In genomic region chr1:111192643-111193519, GRCh38 we compare ENCODE assay signal across 8 cellular contexts. TPM values are rescaled to one million over a fixed set of nuclear protein-coding genes. Genes with fewer than 3 reads are reported as not detected.
A peak's percentile ranks its signal among the peaks of the same experiment; 100 is the strongest.
DNase-seq lines count a peak whose midpoint lies in the region; ATAC-seq and TF ChIP-seq lines count a peak whose summit lies in the region.

No MANE protein-coding gene starts in this region.

- H3K4me3 ChIP-seq in OCI-LY1 (ENCODE audit: low read depth, low read length, poor library complexity, severe bottlenecking) (no peak overlapping the region), esophagus (ENCODE audit: low read depth in 1 of 2, low read length in 2 of 2) (no peak overlapping the region), sigmoid colon (no peak overlapping the region)

- ATAC-seq in GM18907 (IDR thresholded peaks at IDR 0.05; ENCODE audit: unreplicated experiment): peak; percentile 45
- ATAC-seq in HG02763 (IDR thresholded peaks at IDR 0.05; ENCODE audit: unreplicated experiment): no peak
- no peak for ATAC-seq in GM21515 (IDR thresholded peaks at IDR 0.05; ENCODE audit: unreplicated experiment)

- H3K4me2 ChIP-seq in OCI-LY1 (ENCODE audit: low read length): no peak overlapping the region

- H3K36me3 ChIP-seq in OCI-LY1 (ENCODE audit: insufficient read depth, low read length): peaks cover 97% of the 10 kb centered on the region
- peaks cover 6 to 23% of the 10 kb centered on the region in 2 donors for H3K36me3 ChIP-seq in esophagus (ENCODE audit: control insufficient read depth in 2 of 2, insufficient read depth in 2 of 2, low read length in 1 of 2)
- H3K36me3 ChIP-seq in sigmoid colon: peaks cover 0 to 14% (median 8%) of the 10 kb centered on the region in 4 donors

- no peaks in the 10 kb centered on the region for H4K20me1 ChIP-seq in OCI-LY1 (ENCODE audit: insufficient read depth, low read length)

- peaks cover 12% of the 10 kb centered on the region for H3K4me1 ChIP-seq in OCI-LY1 (ENCODE audit: insufficient read depth, low read length, severe bottlenecking)
- H3K4me1 ChIP-seq in esophagus (ENCODE audit: control insufficient read depth in 2 of 2, insufficient read depth in 2 of 2, low read length in 1 of 2): peaks cover 2 to 12% of the 10 kb centered on the region in 2 donors
- peaks cover 0 to 18% (median 13%) of the 10 kb centered on the region in 4 donors for H3K4me1 ChIP-seq in sigmoid colon

- H3K9me3 ChIP-seq in OCI-LY1 (ENCODE audit: low read length) (no peaks in the 10 kb centered on the region), esophagus (ENCODE audit: control insufficient read depth in 2 of 2, insufficient read depth in 1 of 2, low read depth in 1 of 2, low read length in 1 of 2) (no peaks in the 10 kb centered on the region), sigmoid colon (no peaks in the 10 kb centered on the region)

- H3F3A ChIP-seq in OCI-LY1 (ENCODE audit: insufficient read depth, low read length): no peaks in the 10 kb centered on the region

- H3K27ac ChIP-seq in OCI-LY1 (ENCODE audit: low read depth, low read length, poor library complexity, severe bottlenecking) (peak overlapping the region; percentile 14), esophagus (ENCODE audit: low read depth in 2 of 2, low read length in 1 of 2) (peak overlapping the region; percentile 60 to 75), sigmoid colon (peak overlapping the region in 3 of 4 donors; percentile 9 to 54 (median 13))

- H3K9me2 ChIP-seq in OCI-LY1 (ENCODE audit: low read depth, low read length): no peaks in the 10 kb centered on the region

- H2AFZ ChIP-seq in OCI-LY1 (ENCODE audit: low read length): no peak overlapping the region

- H3K79me2 ChIP-seq in OCI-LY1 (ENCODE audit: insufficient read depth, low read length): no peaks in the 10 kb centered on the region

- TF ChIP-seq CTCF in OCI-LY1 (IDR thresholded peaks at IDR 0.05; ENCODE audit: low read length): no peak
- no peak for TF ChIP-seq CTCF in sigmoid colon (IDR thresholded peaks at IDR 0.05)

- no peak for TF ChIP-seq POLR2A in sigmoid colon (IDR thresholded peaks at IDR 0.05)

- H3K27me3 ChIP-seq in OCI-LY1 (ENCODE audit: insufficient read depth, low read length): no peaks in the 10 kb centered on the region
- H3K27me3 ChIP-seq in esophagus (ENCODE audit: control insufficient read depth in 1 of 2, insufficient read depth in 2 of 2, low read length in 2 of 2): no peaks in the 10 kb centered on the region
- H3K27me3 ChIP-seq in sigmoid colon: no peaks in the 10 kb centered on the region

- 23 to 34% methylated on average over 10 of the region's 10 CpGs for WGBS in esophagus, 2 donors
- 32 to 38% methylated on average over 10 of the region's 10 CpGs for WGBS in sigmoid colon, 2 donors

- TF ChIP-seq EP300 in sigmoid colon (IDR thresholded peaks at IDR 0.05): no peak

- DNase-seq in sigmoid colon: no peak
- no peak for DNase-seq in stimulated activated naive CD4-positive, alpha-beta T cell treated with Interleukin-2 at 50 U/mL for 16 hours (lab: John Stamatoyannopoulos, UW)
- no peak for DNase-seq in dedifferentiated amniotic fluid mesenchymal stem cell (ENCODE audit: extremely low spot score)

- H3K9ac ChIP-seq in OCI-LY1 (ENCODE audit: low read length): no peak overlapping the region

- intact Hi-C loops in sigmoid colon (cut with DNase I): no loop called here

RNA-seq across cellular contexts. Expression of gene DENND2D, which starts 7.6 kb away (rescaled TPM):
- 10 to 100 TPM; 39.1 to 54.8 TPM for polyA plus RNA-seq in esophagus
- 1 to 10 TPM; 2.3 to 5.9 (median 4.8) TPM for total RNA-seq in sigmoid colon
- 10 to 100 TPM; 34.2 to 77.0 (median 46.5) TPM for polyA plus RNA-seq in sigmoid colon

RNA-seq across cellular contexts. Expression of gene CHI3L2, which starts 34.6 kb away (rescaled TPM):
- polyA plus RNA-seq in esophagus: under 1 TPM; 0.28 to 0.49 TPM
- 1 to 10 TPM in 2 of 4 donors, under 1 TPM in 1, not detected in 1; 0.71 to 2.6 (median 1.8) TPM for total RNA-seq in sigmoid colon
- polyA plus RNA-seq in sigmoid colon: 10 to 100 TPM in 1 of 3 donors, not detected in 2; 11.0 TPM

RNA-seq across cellular contexts. Expression of gene CEPT1, which starts 52.9 kb away (rescaled TPM):
- polyA plus RNA-seq in esophagus (10 to 100 TPM; 11.9 to 13.5 TPM), sigmoid colon (10 to 100 TPM in 1 of 3 donors, 1 to 10 TPM in 2; 7.2 to 29.5 (median 7.2) TPM)
- total RNA-seq in sigmoid colon: 10 to 100 TPM; 23.8 to 41.0 (median 30.6) TPM

RNA-seq across cellular contexts. Expression of gene DRAM2, which starts 53.0 kb away (rescaled TPM):
- polyA plus RNA-seq in esophagus (10 to 100 TPM; 16.7 to 21.5 TPM), sigmoid colon (10 to 100 TPM; 27.0 to 58.4 (median 44.9) TPM)
- total RNA-seq in sigmoid colon: 10 to 100 TPM; 47.6 to 69.6 (median 54.5) TPM

Comparison
In these comparisons a context has a peak if more than half of its experiments do, and no peak if none do; other contexts are left out.
1. H3K27ac ChIP-seq: peak in every context shown above with its lines; median percentile 68 in esophagus; 14 in OCI-LY1; 13 in sigmoid colon.